In the genomic region with DNA sequence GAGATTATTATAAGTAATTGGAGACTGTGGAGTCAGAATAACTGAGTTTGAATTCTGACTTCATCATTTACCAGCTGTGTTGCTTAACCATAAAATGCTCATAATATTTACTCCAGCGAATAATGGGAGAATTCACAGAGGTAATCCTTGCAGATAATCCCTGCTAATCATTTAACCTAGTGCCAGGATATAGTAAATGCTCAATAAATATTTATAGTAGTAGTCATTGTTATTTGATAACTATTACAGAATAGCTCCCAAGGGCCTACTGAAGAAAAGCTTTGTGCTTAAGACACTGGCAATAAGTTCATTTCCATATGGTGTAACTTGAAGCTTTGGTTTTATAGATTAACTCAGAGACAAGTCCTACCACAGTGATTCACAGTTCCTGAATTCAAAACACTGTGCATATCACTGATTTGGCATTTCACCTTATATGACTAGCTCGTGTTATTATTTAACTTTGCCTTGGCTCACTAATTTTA, we compare ENCODE assay signal across 1 cellular context.
TF ChIP-seq lines count a peak whose summit lies in the region.

No MANE protein-coding gene starts in this region.

TF ChIP-seq in WTC11, 78 proteins besides CTCF, POLR2A, EP300 and RAD21 (continued from another document):
- no peak for TF ChIP-seq AR (CRISPR knock-in tag; IDR thresholded peaks at IDR 0.05)
